11 cellular contexts compared by ENCODE assay signal in the genomic region with DNA sequence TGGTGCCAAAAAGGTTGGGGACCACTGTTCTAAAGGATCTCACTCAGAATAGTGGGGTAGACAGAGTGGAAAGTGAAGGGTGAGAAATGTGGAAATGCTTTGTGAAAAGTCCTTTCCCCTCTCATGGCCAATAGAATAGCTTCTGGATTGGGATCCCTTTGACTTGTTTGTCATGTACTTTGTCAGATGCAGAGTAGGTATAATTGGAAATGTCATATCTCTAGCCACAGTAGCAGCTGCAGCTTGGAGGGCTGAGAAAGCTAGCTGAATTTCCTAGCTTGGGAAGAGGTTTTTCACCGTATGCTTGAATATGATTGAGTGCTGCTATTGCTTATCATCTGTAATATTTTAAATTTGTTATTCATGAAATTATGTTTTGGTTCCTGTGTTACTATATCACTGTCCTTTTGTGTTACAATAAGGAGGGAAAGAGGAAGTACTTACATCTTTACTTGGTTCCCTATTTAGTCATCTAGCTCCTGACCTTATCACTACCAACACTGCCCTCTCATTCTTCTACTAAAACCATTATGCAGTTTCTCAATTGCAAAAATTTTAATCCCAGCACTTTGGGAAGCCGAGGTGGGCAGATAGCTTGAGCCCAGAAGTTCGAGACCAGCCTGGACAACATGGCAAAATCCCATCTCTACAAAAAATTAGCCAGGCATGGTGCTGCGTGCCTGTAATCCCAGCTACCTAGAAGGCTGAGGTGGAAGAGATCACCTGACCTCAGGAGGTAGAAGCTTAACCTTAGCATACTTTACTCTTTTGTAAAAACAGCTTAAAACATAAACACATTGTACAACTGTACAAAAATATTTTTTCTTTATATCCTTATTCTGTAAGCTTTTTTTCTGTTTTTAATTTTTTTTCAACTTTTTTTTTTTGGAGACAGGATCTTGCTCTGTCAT. TPM values are rescaled to one million over a fixed set of nuclear protein-coding genes. Genes with fewer than 3 reads are reported as not detected.
DNase-seq lines count a peak whose midpoint lies in the region; ATAC-seq and TF ChIP-seq lines count a peak whose summit lies in the region.
"Had no signal": no experiment of that assay in that cellular context is flagged by ENCODE, and none has a peak within 500 bp of the region (broad histone marks: within the 10 kb centered on the region; RNA-seq: fewer than 3 reads in every experiment).

No MANE protein-coding gene starts in this region.

- H3K79me2 ChIP-seq in Karpas-422 (ENCODE audit: low read length) = no peaks in the 10 kb centered on the region; the same call in 1 of the 2 replicates

- no peaks in the 10 kb centered on the region for H4K20me1 ChIP-seq in Karpas-422 (ENCODE audit: insufficient read depth, low read depth, low read length)

- no peaks in the 10 kb centered on the region for H3K9me3 ChIP-seq in Karpas-422 (ENCODE audit: low read length)
- H3K9me3 ChIP-seq in left lung = no peaks in the 10 kb centered on the region
- no peaks in the 10 kb centered on the region for H3K9me3 ChIP-seq in tibial artery
- H3K9me3 ChIP-seq: vagina had no signal

- H3K4me2 ChIP-seq in Karpas-422 (ENCODE audit: low read depth, low read length, poor library complexity, severe bottlenecking) = peak overlapping the region; percentile 20

- peak overlapping the region; percentile 41; the same call in 1 of the 2 replicates for H3K27ac ChIP-seq in Karpas-422 (ENCODE audit: low read length)
- peak overlapping the region in 1 of 2 donors; percentile 35 for H3K27ac ChIP-seq in left lung
- no peak overlapping the region for H3K27ac ChIP-seq in tibial artery
- H3K27ac ChIP-seq: vagina had no signal

- H3K9me2 ChIP-seq in Karpas-422 (replicated peaks; ENCODE audit: insufficient read depth, low read length) = no peaks in the 10 kb centered on the region

- H2AFZ ChIP-seq in Karpas-422 (ENCODE audit: low read length) = no peak overlapping the region

- DNase-seq in Karpas-422 (peak; percentile 52), left lung (no peak), cardiac septum (ENCODE audit: low spot score) (no peak), tibial artery (no peak)
- DNase-seq in effector CD8-positive, alpha-beta T cell (lab: John Stamatoyannopoulos, UW) = no peak
- no peak for DNase-seq in activated CD4-positive, alpha-beta T cell treated with anti-CD3 and anti-CD28 coated beads for 48 hours
- DNase-seq: mesendoderm, T1000 had no signal

- peak; percentile 94 for ATAC-seq in GM18861 (IDR thresholded peaks at IDR 0.05; ENCODE audit: unreplicated experiment)
- ATAC-seq in HG02610 (IDR thresholded peaks at IDR 0.05; ENCODE audit: unreplicated experiment) = peak; percentile 93
- peak; percentile 31 for ATAC-seq in left lung

- TF ChIP-seq CTCF in left lung (IDR thresholded peaks at IDR 0.05) (no peak), tibial artery (IDR thresholded peaks at IDR 0.05) (no peak)

- no peak overlapping the region for H3K9ac ChIP-seq in Karpas-422 (ENCODE audit: low read length)

- peaks cover 59% of the 10 kb centered on the region for H3K36me3 ChIP-seq in Karpas-422 (ENCODE audit: insufficient read depth, low read length)
- peaks cover 0 to 93% of the 10 kb centered on the region in 2 donors for H3K36me3 ChIP-seq in left lung
- H3K36me3 ChIP-seq in tibial artery = peaks cover 66 to 81% (median 80%) of the 10 kb centered on the region in 3 donors

- no peaks in the 10 kb centered on the region for H3K27me3 ChIP-seq in Karpas-422 (ENCODE audit: low read length)
- H3K27me3 ChIP-seq in left lung = no peaks in the 10 kb centered on the region
- no peaks in the 10 kb centered on the region for H3K27me3 ChIP-seq in tibial artery
- H3K27me3 ChIP-seq: vagina had no signal

- H3K4me1 ChIP-seq in Karpas-422 (ENCODE audit: low read length) = peaks cover 19% of the 10 kb centered on the region
- H3K4me1 ChIP-seq in left lung = no peaks in the 10 kb centered on the region
- no peaks in the 10 kb centered on the region for H3K4me1 ChIP-seq in tibial artery
- H3K4me1 ChIP-seq: vagina had no signal

- H3K4me3 ChIP-seq in Karpas-422 (ENCODE audit: low read length) (no peak overlapping the region), left lung (no peak overlapping the region), tibial artery (no peak overlapping the region)
- H3K4me3 ChIP-seq: vagina had no signal

- intact Hi-C loops in left lung (cut with DNase I) = no loop called here
- intact Hi-C loops in cardiac septum (cut with DNase I) = no loop called here
- intact Hi-C loops in tibial artery (cut with DNase I; ENCODE audit: low total_unique reads) = no loop called here

RNA-seq across cellular contexts. Expression of a gene that starts 12.4 kb away (rescaled TPM):
- total RNA-seq in Karpas-422 (2014; rRNA removed; shearing (Covaris generic); ENCODE audit: low replicate concordance) = 25.7 and 66.1 TPM in 2 replicates
- total RNA-seq in left lung (10 to 100 TPM; 56.0 to 75.9 TPM), cardiac septum (40.7 TPM)

Comparison
In these comparisons a context has a peak if more than half of its experiments do, and no peak if none do; other contexts are left out.
1. ATAC-seq: peak in every context shown above with its lines; median percentile 94 in GM18861; 93 in HG02610; 31 in left lung.